8 cellular contexts compared by ENCODE assay signal in genomic region chr11:47152953-47153950, GRCh38. TPM values are rescaled to one million over a fixed set of nuclear protein-coding genes. Genes with fewer than 3 reads are reported as not detected.
DNase-seq lines count a peak whose midpoint lies in the region; ATAC-seq and TF ChIP-seq lines count a peak whose summit lies in the region.

No MANE protein-coding gene starts in this region.

- H3K9me3 Mint-ChIP-seq in CD14-positive monocyte (no peaks in the 10 kb centered on the region), GM23338 (no peaks in the 10 kb centered on the region)

- no peaks in the 10 kb centered on the region for H3K79me2 ChIP-seq in GM23338 (replicated peaks; ENCODE audit: insufficient read depth)

- no peaks in the 10 kb centered on the region for H3F3A ChIP-seq in GM23338 (replicated peaks; ENCODE audit: low read depth)

- no peaks in the 10 kb centered on the region for H3K9me2 ChIP-seq in GM23338 (ENCODE audit: insufficient read depth)

- no peak overlapping the region for H3K27ac ChIP-seq in GM23338 (ENCODE audit: low read depth)
- H3K27ac ChIP-seq in WERI-Rb-1: no peak overlapping the region
- H3K27ac ChIP-seq in layer of hippocampus (ENCODE audit: low read depth, low read length): peak overlapping the region; percentile 27

- H3K4me1 ChIP-seq in GM23338 (ENCODE audit: insufficient read depth): peaks cover 6% of the 10 kb centered on the region

- H2AFZ ChIP-seq in GM23338: no peak overlapping the region

- no peaks in the 10 kb centered on the region; the same call in 1 of the 2 replicates for H4K20me1 ChIP-seq in GM23338 (replicated peaks; ENCODE audit: insufficient read depth)

- H3K27me3 ChIP-seq in GM23338 (ENCODE audit: insufficient read depth) (no peaks in the 10 kb centered on the region), WERI-Rb-1 (ENCODE audit: insufficient read depth, low read depth, severe bottlenecking) (no peaks in the 10 kb centered on the region), layer of hippocampus (ENCODE audit: control insufficient read depth, insufficient read depth, low read length) (no peaks in the 10 kb centered on the region)

- H3K4me3 ChIP-seq in GM23338: no peak overlapping the region
- H3K4me3 ChIP-seq in WERI-Rb-1 (ENCODE audit: low read depth, low read length): no peak overlapping the region

- no peak overlapping the region for H3K4me3 Mint-ChIP-seq in CD14-positive monocyte
- H3K4me3 Mint-ChIP-seq in GM23338: no peak overlapping the region

- ATAC-seq in GM23338 (peak; percentile 90), HG03045 (IDR thresholded peaks at IDR 0.05; ENCODE audit: unreplicated experiment) (no peak)

- peak overlapping the region; percentile 13; the same call in 1 of the 2 replicates for H3K4me2 ChIP-seq in GM23338

- no peak for DNase-seq in CD14-positive monocyte (ENCODE audit: low spot score)
- DNase-seq in GM23338 (ENCODE audit: low spot score): peak; percentile 93
- DNase-seq in NCI-H2171 (lab: John Stamatoyannopoulos, UW): peak; percentile 64
- peak; percentile 77 for DNase-seq in WERI-Rb-1
- DNase-seq in cerebellar cortex (ENCODE audit: low spot score): peak; percentile 93
- peak; percentile 57 to 64 for DNase-seq in stimulated activated CD4-positive, alpha-beta T cell treated with anti-CD3 and anti-CD28 coated beads, Interleukin-2, amount 100 ng/mL, for 48 hours

- H3K9me3 ChIP-seq in WERI-Rb-1 (ENCODE audit: severe bottlenecking): no peaks in the 10 kb centered on the region

- H3K27ac Mint-ChIP-seq in CD14-positive monocyte (peak overlapping the region in 1 of 7 donors; percentile 66), GM23338 (no peak overlapping the region)

- H3K4me1 Mint-ChIP-seq in CD14-positive monocyte (peaks cover 16% of the 10 kb centered on the region), GM23338 (peaks cover 20% of the 10 kb centered on the region)

- H3K36me3 ChIP-seq in GM23338 (ENCODE audit: insufficient read depth): no peaks in the 10 kb centered on the region
- no peaks in the 10 kb centered on the region; the same call in 1 of the 2 replicates for H3K36me3 ChIP-seq in WERI-Rb-1

- intact Hi-C loops in CD14-positive monocyte (cut with micrococcal nuclease): loop anchor here in 1 of 2 donors (2.0 kb wide), 1 partner anchor 264 kb away; no protein-coding TSS in a partner anchor

- TF ChIP-seq CTCF in CD14-positive monocyte (IDR thresholded peaks at IDR 0.05) (peak; percentile 86), GM23338 (conservative IDR thresholded peaks at IDR 0.05; ENCODE audit: low read depth in 2 of 2) (peak; percentile 99), WERI-Rb-1 (IDR thresholded peaks at IDR 0.05; ENCODE audit: low read depth, low read length) (peak; percentile 94)

- peaks cover 7 to 11% of the 10 kb centered on the region in 2 donors for H3K36me3 Mint-ChIP-seq in CD14-positive monocyte
- no peaks in the 10 kb centered on the region for H3K36me3 Mint-ChIP-seq in GM23338 (ENCODE audit: low read depth)

- H3K27me3 Mint-ChIP-seq in CD14-positive monocyte (ENCODE audit: low read depth in 3 of 3) (peaks cover 3 to 10% (median 7%) of the 10 kb centered on the region in 3 donors), GM23338 (ENCODE audit: insufficient read depth, low read depth, poor library complexity) (peaks cover 7% of the 10 kb centered on the region)

TF ChIP-seq in GM23338, 12 proteins besides CTCF, POLR2A, EP300 and RAD21 (continues in another document):
- TF ChIP-seq NANOG (IDR thresholded peaks at IDR 0.05; ENCODE audit: borderline replicate concordance): no peak
- TF ChIP-seq ZNF462 (CRISPR knock-in tag; IDR thresholded peaks at IDR 0.05): no peak
- no peak for TF ChIP-seq EZH2 (IDR thresholded peaks at IDR 0.05; ENCODE audit: low read depth, unreplicated experiment)
- no peak for TF ChIP-seq REST (IDR thresholded peaks at IDR 0.05; ENCODE audit: unreplicated experiment)
- no peak for TF ChIP-seq JUNB (IDR thresholded peaks at IDR 0.05; ENCODE audit: unreplicated experiment)
- no peak for TF ChIP-seq CREB1 (CRISPR knock-in tag; IDR thresholded peaks at IDR 0.05; ENCODE audit: low read depth)
- no peak for TF ChIP-seq ZNF114 (CRISPR knock-in tag; IDR thresholded peaks at IDR 0.05)

RNA-seq across cellular contexts. Expression of gene ARFGAP2, which starts 23.4 kb away (rescaled TPM):
- 10 to 100 TPM; 59.7 to 61.0 TPM for polyA plus RNA-seq in CD14-positive monocyte
- 111 and 122 TPM in 2 replicates for total RNA-seq in GM23338 (2014; rRNA removed; shearing (Covaris generic))
- 24.2 and 25.6 TPM in 2 replicates for polyA plus RNA-seq in GM23338 (2016; fragmentation: Nextera tagmentation; extraction: Ambion mirVana)

RNA-seq across cellular contexts. Expression of gene PACSIN3, which starts 33.0 kb away (rescaled TPM):
- polyA plus RNA-seq in CD14-positive monocyte: not detected
- total RNA-seq in GM23338 (2014; rRNA removed; shearing (Covaris generic)): 66.5 and 72.1 TPM in 2 replicates
- polyA plus RNA-seq in GM23338 (2016; fragmentation: Nextera tagmentation; extraction: Ambion mirVana): 38.8 and 39.6 TPM in 2 replicates

Comparison
In these comparisons a context has a peak if more than half of its experiments do, and no peak if none do; other contexts are left out.
1. RNA of gene PACSIN3, which starts 33.0 kb away (polyA plus RNA-seq): 38.8 to 39.6 TPM in GM23338; not detected in CD14-positive monocyte; every median in the first group is over 10 times any median in the second.
2. Peak in every context shown above with its lines, with median percentiles within 50 percentile points of each other: CTCF ChIP-seq.